In the genomic region with DNA sequence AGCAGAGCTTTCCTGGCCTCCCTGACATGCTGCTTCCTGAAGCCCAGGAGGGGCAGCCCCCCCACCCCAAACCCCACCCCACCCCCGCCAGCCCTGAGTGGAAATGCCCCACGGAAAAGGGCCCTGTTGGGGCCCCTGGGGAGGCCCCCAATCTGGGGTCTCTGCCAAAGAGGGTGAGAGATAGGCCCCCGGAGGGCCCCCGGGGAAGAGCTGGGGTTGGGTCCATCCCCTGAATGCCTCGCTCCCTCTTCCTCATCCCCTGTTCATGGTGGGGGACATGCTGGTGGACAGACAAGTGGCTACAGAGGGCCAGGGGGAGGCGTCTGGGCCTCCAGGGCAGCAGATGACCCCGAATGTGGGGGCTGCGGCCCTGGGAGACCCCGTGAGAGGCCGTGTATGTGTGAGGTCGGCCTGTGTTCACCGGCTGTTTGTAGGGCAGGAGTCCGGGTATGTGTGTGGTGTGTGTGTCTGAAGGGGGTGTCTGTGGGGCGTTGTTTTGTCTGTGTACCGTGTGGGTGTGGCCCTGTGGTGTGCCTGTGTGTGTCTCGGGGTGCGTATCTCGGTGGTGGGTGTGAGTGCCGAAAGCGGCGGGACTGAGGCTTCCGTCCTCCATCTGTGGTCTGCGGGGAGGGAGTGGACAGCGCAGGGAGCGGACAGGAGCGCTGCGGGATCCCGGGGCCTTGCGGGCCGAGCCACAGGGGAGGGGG, we compare ENCODE assay signal across 8 cellular contexts. TPM values are rescaled to one million over a fixed set of nuclear protein-coding genes. Genes with fewer than 3 reads are reported as not detected.
DNase-seq lines count a peak whose midpoint lies in the region; ATAC-seq, FAIRE-seq and TF ChIP-seq lines count a peak whose summit lies in the region.

No MANE protein-coding gene starts in this region.

- H3K36me3 ChIP-seq in breast epithelium (no peaks in the 10 kb centered on the region), HepG2 (replicated peaks in 1 of 2; ENCODE audit: control insufficient read depth in 1 of 2, insufficient read depth in 2 of 2, low read length in 2 of 2) (no peaks in the 10 kb centered on the region; a peak in 1 of 5 replicates), subcutaneous abdominal adipose tissue (ENCODE audit: control insufficient read depth in 5 of 5, insufficient read depth in 5 of 5, low read length in 5 of 5) (no peaks in the 10 kb centered on the region)

- POLR2A ChIA-PET in HepG2 (lab: Yijun Ruan, JAX): interaction anchor here (0.6 to 5.1 kb wide), 12 partner anchors 12 to 435 kb away, joined by 3 to 72 read pairs (median 5); no protein-coding TSS in a partner anchor

- intact Hi-C loops in breast epithelium (cut with DNase I; ENCODE audit: low total_unique reads) (loop anchor here (2.0 kb wide), 1 partner anchor 471 kb away; no protein-coding TSS in a partner anchor), HepG2 (cut with micrococcal nuclease; ENCODE audit: unreplicated experiment) (loop anchor here (5.0 kb wide), 1 partner anchor 122 kb away; no protein-coding TSS in a partner anchor)

- TF ChIP-seq RAD21 in HepG2 (CRISPR knock-in tag; IDR thresholded peaks at IDR 0.05): no peak

- H4K20me1 ChIP-seq in HepG2 (ENCODE audit: insufficient read depth, low read length): no peaks in the 10 kb centered on the region

- no peaks in the 10 kb centered on the region for H3K9me3 ChIP-seq in breast epithelium
- no peaks in the 10 kb centered on the region for H3K9me3 ChIP-seq in HepG2 (ENCODE audit: low read length)
- H3K9me3 ChIP-seq in subcutaneous abdominal adipose tissue (ENCODE audit: control insufficient read depth in 5 of 5, low read length in 5 of 5): no peaks in the 10 kb centered on the region

- H3K27me3 ChIP-seq in breast epithelium (no peaks in the 10 kb centered on the region), HepG2 (ENCODE audit: control insufficient read depth in 1 of 2, insufficient read depth in 2 of 2, low read length in 2 of 2) (no peaks in the 10 kb centered on the region), subcutaneous abdominal adipose tissue (ENCODE audit: control insufficient read depth in 5 of 5, insufficient read depth in 4 of 5, low read length in 5 of 5) (peaks cover 0 to 4% (median 0%) of the 10 kb centered on the region in 5 donors)

- H3K4me3 ChIP-seq in breast epithelium (peak overlapping the region; percentile 58 to 73 (median 71)), HepG2 (replicated peaks in 1 of 3; ENCODE audit: insufficient read depth in 1 of 3, low read depth in 2 of 3, low read length in 3 of 3) (peak overlapping the region; percentile 49 to 78 (median 51); a peak in 5 of 6 replicates), subcutaneous abdominal adipose tissue (ENCODE audit: low read depth in 1 of 5, low read length in 5 of 5) (peak overlapping the region in 2 of 5 donors; percentile 34 to 39)

- TF ChIP-seq POLR2A in GM12892 (IDR thresholded peaks at IDR 0.05; ENCODE audit: low read depth, low read length): no peak
- no peak for TF ChIP-seq POLR2A in breast epithelium (IDR thresholded peaks at IDR 0.05)
- TF ChIP-seq POLR2A in HepG2 (IDR thresholded peaks at IDR 0.05; ENCODE audit: insufficient read depth in 1 of 2, low read depth in 2 of 2, low read length in 2 of 2): no peak

- H3K79me2 ChIP-seq in HepG2 (ENCODE audit: insufficient read depth, low read length): peaks cover 3% of the 10 kb centered on the region

- TF ChIP-seq CTCF in breast epithelium (IDR thresholded peaks at IDR 0.05) (no peak), HepG2 (CRISPR knock-in tag; IDR thresholded peaks at IDR 0.05) (no peak)

- peak; percentile 9 for ATAC-seq in HepG2
- no peak for ATAC-seq in HG02642 (IDR thresholded peaks at IDR 0.05; ENCODE audit: poor library complexity, unreplicated experiment)

- peaks cover 12 to 18% of the 10 kb centered on the region in 2 donors for H3K4me1 ChIP-seq in breast epithelium
- H3K4me1 ChIP-seq in HepG2 (ENCODE audit: insufficient read depth, low read length): peaks cover 72% of the 10 kb centered on the region
- H3K4me1 ChIP-seq in subcutaneous abdominal adipose tissue (ENCODE audit: control insufficient read depth in 5 of 5, insufficient read depth in 5 of 5, low read length in 5 of 5): peaks cover 3 to 44% (median 37%) of the 10 kb centered on the region in 5 donors

- TF ChIP-seq EP300 in HepG2 (IDR thresholded peaks at IDR 0.05; ENCODE audit: low read depth in 2 of 2, low read length in 2 of 2): no peak
- no peak for TF ChIP-seq EP300 in HepG2 (CRISPR knock-in tag; IDR thresholded peaks at IDR 0.05; ENCODE audit: borderline replicate concordance)

- no TSS peak for BruUV-seq in HepG2 (replicated peaks; lab: Mats Ljungman, UMichigan)

- CTCF ChIA-PET in HepG2 (lab: Yijun Ruan, JAX; ENCODE audit: low intra/inter-chr PET ratio, low total read pairs): interaction anchor here (1.3 to 2.9 kb wide), 4 partner anchors 40 to 470 kb away, joined by 3 to 13 read pairs (median 6); no protein-coding TSS in a partner anchor

- 33% methylated on average over 25 of the region's 30 CpGs for WGBS in HepG2 (ENCODE audit: low lambda C conversion rate)

- H3K4me2 ChIP-seq in HepG2 (ENCODE audit: low read depth, low read length): peak overlapping the region; percentile 88

- DNase-seq in GM12892 (ENCODE audit: insufficient read length) (peak; percentile 70), T-helper 22 cell (ENCODE audit: low read depth) (peak; percentile 61), breast epithelium (ENCODE audit: low spot score in 2 of 2) (no peak), HepG2 (ENCODE audit: low spot score) (no peak), UCSD-AML1 (lab: John Stamatoyannopoulos, UW; ENCODE audit: unreplicated experiment) (no peak), COR-L47 (lab: John Stamatoyannopoulos, UW) (no peak)

- in situ Hi-C loops in HepG2 (cut with HindIII; ENCODE audit: extremely low pct_ligation_motif_present, low pct_unique_long_range_greater_than_20kb): loop anchor here (10.0 kb wide), 3 partner anchors 115 to 435 kb away; a partner anchor contains a TSS

- H3K9ac ChIP-seq in HepG2 (ENCODE audit: insufficient read depth, low read depth, low read length) (peak overlapping the region; percentile 69), subcutaneous abdominal adipose tissue (ENCODE audit: low read length in 5 of 5) (peak overlapping the region in 3 of 5 donors; percentile 37 to 66 (median 52))

- H2AFZ ChIP-seq in HepG2 (ENCODE audit: low read length): no peak overlapping the region

- FAIRE-seq in GM12892 (lab: Jason Lieb, UNC) (no peak), HepG2 (lab: Jason Lieb, UNC) (no peak)

- H3K27ac ChIP-seq in breast epithelium (peak overlapping the region; percentile 91 to 94), HepG2 (ENCODE audit: extremely low read length, insufficient read depth, low read length) (peak overlapping the region; percentile 67), subcutaneous abdominal adipose tissue (ENCODE audit: low read depth, low read length) (peak overlapping the region; percentile 30)

RNA-seq across cellular contexts. Expression of a gene that starts 11.3 kb away (rescaled TPM):
- not detected for polyA plus RNA-seq in GM12892 (2012; ENCODE audit: missing spikeins)
- total RNA-seq in breast epithelium: under 1 TPM in 1 of 3 donors, not detected in 2; 0.48 TPM
- not detected in 2 replicates for total RNA-seq in HepG2 (2016; rRNA removed; fragmentation: Illumina TruSeq; extraction: Trizol)
- not detected in 2 replicates for total RNA-seq in HepG2 (2016; cell fraction: cytosol; rRNA removed; fragmentation: Illumina TruSeq; extraction: Trizol; ENCODE audit: low read depth)
- total RNA-seq in HepG2 (2016; cell fraction: insoluble cytoplasmic fraction; rRNA removed; fragmentation: Illumina TruSeq; extraction: Trizol): not detected in 2 replicates
- total RNA-seq in HepG2 (2016; cell fraction: membrane; rRNA removed; fragmentation: Illumina TruSeq; extraction: Trizol): not detected in 2 replicates
- not detected in 2 replicates for total RNA-seq in HepG2 (2016; cell fraction: nucleus; rRNA removed; fragmentation: Illumina TruSeq; extraction: Trizol)
- polyA plus RNA-seq in HepG2 (2011; rRNA removed): not detected in 2 replicates
- not detected in 2 replicates for polyA plus RNA-seq in HepG2 (2011; cell fraction: cytosol; rRNA removed)
- polyA plus RNA-seq in HepG2 (2011; cell fraction: nucleus; rRNA removed): 0.10 TPM in 1 of 2 replicates, not detected in the other
- polyA plus RNA-seq in HepG2 (2012): not detected in 2 replicates
- not detected in 2 replicates for polyA plus RNA-seq in HepG2 (2016; cell fraction: cytosol; fragmentation: Illumina TruSeq; extraction: Trizol; ENCODE audit: low read depth)
- not detected in 2 replicates for polyA plus RNA-seq in HepG2 (2016; cell fraction: insoluble cytoplasmic fraction; fragmentation: Illumina TruSeq; extraction: Trizol; ENCODE audit: low read depth)
- polyA plus RNA-seq in HepG2 (2016; cell fraction: membrane; fragmentation: Illumina TruSeq; extraction: Trizol; ENCODE audit: low read depth): not detected in 2 replicates
- not detected in 2 replicates for polyA plus RNA-seq in HepG2 (2016; cell fraction: nucleus; fragmentation: Illumina TruSeq; extraction: Trizol; ENCODE audit: insufficient read depth, low read depth)
- not detected in 2 replicates for polyA minus RNA-seq in HepG2 (2011; rRNA and poly(A)+ RNA removed; ENCODE audit: low replicate concordance)
- not detected in 2 replicates for polyA minus RNA-seq in HepG2 (2011; cell fraction: cytosol; rRNA and poly(A)+ RNA removed)
- not detected in 2 replicates for polyA minus RNA-seq in HepG2 (2011; cell fraction: nucleus; rRNA and poly(A)+ RNA removed)

RNA-seq across cellular contexts. Expression of a gene that starts 16.3 kb away (rescaled TPM):
- 22.3 TPM for polyA plus RNA-seq in GM12892 (2012; ENCODE audit: missing spikeins)
- total RNA-seq in breast epithelium (10 to 100 TPM; 17.8 to 31.1 (median 27.4) TPM), HepG2 (2016; rRNA removed; fragmentation: Illumina TruSeq; extraction: Trizol) (51.0 and 53.8 TPM in 2 replicates)
- total RNA-seq in HepG2 (2016; cell fraction: cytosol; rRNA removed; fragmentation: Illumina TruSeq; extraction: Trizol; ENCODE audit: low read depth): 18.8 and 21.6 TPM in 2 replicates
- 51.4 and 52.7 TPM in 2 replicates for total RNA-seq in HepG2 (2016; cell fraction: insoluble cytoplasmic fraction; rRNA removed; fragmentation: Illumina TruSeq; extraction: Trizol)
- total RNA-seq in HepG2 (2016; cell fraction: membrane; rRNA removed; fragmentation: Illumina TruSeq; extraction: Trizol): 27.5 and 28.2 TPM in 2 replicates
- 24.5 and 26.0 TPM in 2 replicates for total RNA-seq in HepG2 (2016; cell fraction: nucleus; rRNA removed; fragmentation: Illumina TruSeq; extraction: Trizol)
- polyA plus RNA-seq in HepG2 (2011; rRNA removed): 49.1 and 52.7 TPM in 2 replicates
- polyA plus RNA-seq in HepG2 (2011; cell fraction: cytosol; rRNA removed): 51.6 and 54.5 TPM in 2 replicates
- polyA plus RNA-seq in HepG2 (2011; cell fraction: nucleus; rRNA removed): 33.4 and 35.2 TPM in 2 replicates
- polyA plus RNA-seq in HepG2 (2012): 25.7 and 35.9 TPM in 2 replicates
- 25.5 and 33.2 TPM in 2 replicates for polyA plus RNA-seq in HepG2 (2016; cell fraction: cytosol; fragmentation: Illumina TruSeq; extraction: Trizol; ENCODE audit: low read depth)
- polyA plus RNA-seq in HepG2 (2016; cell fraction: insoluble cytoplasmic fraction; fragmentation: Illumina TruSeq; extraction: Trizol; ENCODE audit: low read depth): 70.9 and 81.2 TPM in 2 replicates
- polyA plus RNA-seq in HepG2 (2016; cell fraction: membrane; fragmentation: Illumina TruSeq; extraction: Trizol; ENCODE audit: low read depth): 24.8 and 34.0 TPM in 2 replicates
- polyA plus RNA-seq in HepG2 (2016; cell fraction: nucleus; fragmentation: Illumina TruSeq; extraction: Trizol; ENCODE audit: insufficient read depth, low read depth): 54.6 and 61.5 TPM in 2 replicates
- 26.8 and 119 TPM in 2 replicates for polyA minus RNA-seq in HepG2 (2011; rRNA and poly(A)+ RNA removed; ENCODE audit: low replicate concordance)
- 14.8 and 17.0 TPM in 2 replicates for polyA minus RNA-seq in HepG2 (2011; cell fraction: cytosol; rRNA and poly(A)+ RNA removed)
- 15.9 and 18.4 TPM in 2 replicates for polyA minus RNA-seq in HepG2 (2011; cell fraction: nucleus; rRNA and poly(A)+ RNA removed)

RNA-seq across cellular contexts. Expression of a gene that starts 32.3 kb away (rescaled TPM):
- polyA plus RNA-seq in GM12892 (2012; ENCODE audit: missing spikeins): 4.2 TPM
- total RNA-seq in breast epithelium: 10 to 100 TPM; 11.2 to 24.4 (median 21.6) TPM
- 8.2 and 8.3 TPM in 2 replicates for total RNA-seq in HepG2 (2016; rRNA removed; fragmentation: Illumina TruSeq; extraction: Trizol)
- 1.6 and 1.8 TPM in 2 replicates for total RNA-seq in HepG2 (2016; cell fraction: cytosol; rRNA removed; fragmentation: Illumina TruSeq; extraction: Trizol; ENCODE audit: low read depth)
- 6.6 and 9.5 TPM in 2 replicates for total RNA-seq in HepG2 (2016; cell fraction: insoluble cytoplasmic fraction; rRNA removed; fragmentation: Illumina TruSeq; extraction: Trizol)
- total RNA-seq in HepG2 (2016; cell fraction: membrane; rRNA removed; fragmentation: Illumina TruSeq; extraction: Trizol): 5.0 and 6.5 TPM in 2 replicates
- 7.3 TPM in 2 replicates for total RNA-seq in HepG2 (2016; cell fraction: nucleus; rRNA removed; fragmentation: Illumina TruSeq; extraction: Trizol)
- polyA plus RNA-seq in HepG2 (2011; rRNA removed): 8.4 and 10.8 TPM in 2 replicates
- 6.1 and 7.8 TPM in 2 replicates for polyA plus RNA-seq in HepG2 (2011; cell fraction: cytosol; rRNA removed)
- 22.8 and 23.1 TPM in 2 replicates for polyA plus RNA-seq in HepG2 (2011; cell fraction: nucleus; rRNA removed)
- polyA plus RNA-seq in HepG2 (2012): 4.2 and 5.8 TPM in 2 replicates
- 1.0 and 1.8 TPM in 2 replicates for polyA plus RNA-seq in HepG2 (2016; cell fraction: cytosol; fragmentation: Illumina TruSeq; extraction: Trizol; ENCODE audit: low read depth)
- 7.0 and 8.8 TPM in 2 replicates for polyA plus RNA-seq in HepG2 (2016; cell fraction: insoluble cytoplasmic fraction; fragmentation: Illumina TruSeq; extraction: Trizol; ENCODE audit: low read depth)
- 3.2 TPM in 2 replicates for polyA plus RNA-seq in HepG2 (2016; cell fraction: membrane; fragmentation: Illumina TruSeq; extraction: Trizol; ENCODE audit: low read depth)
- polyA plus RNA-seq in HepG2 (2016; cell fraction: nucleus; fragmentation: Illumina TruSeq; extraction: Trizol; ENCODE audit: insufficient read depth, low read depth): 17.2 and 17.7 TPM in 2 replicates
- polyA minus RNA-seq in HepG2 (2011; rRNA and poly(A)+ RNA removed; ENCODE audit: low replicate concordance): 10.0 and 29.3 TPM in 2 replicates
- 2.7 and 3.2 TPM in 2 replicates for polyA minus RNA-seq in HepG2 (2011; cell fraction: cytosol; rRNA and poly(A)+ RNA removed)
- polyA minus RNA-seq in HepG2 (2011; cell fraction: nucleus; rRNA and poly(A)+ RNA removed): 5.0 and 5.6 TPM in 2 replicates

RNA-seq across cellular contexts. Expression of a gene that starts 55.8 kb away (rescaled TPM):
- polyA plus RNA-seq in GM12892 (2012; ENCODE audit: missing spikeins): not detected
- total RNA-seq in breast epithelium (10 to 100 TPM in 1 of 3 donors, 1 to 10 TPM in 2; 4.4 to 35.1 (median 9.9) TPM), HepG2 (2016; rRNA removed; fragmentation: Illumina TruSeq; extraction: Trizol) (not detected in 2 replicates)
- not detected in 2 replicates for total RNA-seq in HepG2 (2016; cell fraction: cytosol; rRNA removed; fragmentation: Illumina TruSeq; extraction: Trizol; ENCODE audit: low read depth)
- total RNA-seq in HepG2 (2016; cell fraction: insoluble cytoplasmic fraction; rRNA removed; fragmentation: Illumina TruSeq; extraction: Trizol): not detected in 2 replicates
- total RNA-seq in HepG2 (2016; cell fraction: membrane; rRNA removed; fragmentation: Illumina TruSeq; extraction: Trizol): not detected in 2 replicates
- total RNA-seq in HepG2 (2016; cell fraction: nucleus; rRNA removed; fragmentation: Illumina TruSeq; extraction: Trizol): not detected in 2 replicates
- 0.05 TPM in 1 of 2 replicates, not detected in the other for polyA plus RNA-seq in HepG2 (2011; rRNA removed)
- not detected in 2 replicates for polyA plus RNA-seq in HepG2 (2011; cell fraction: cytosol; rRNA removed)
- not detected in 2 replicates for polyA plus RNA-seq in HepG2 (2011; cell fraction: nucleus; rRNA removed)
- not detected in 2 replicates for polyA plus RNA-seq in HepG2 (2012)
- polyA plus RNA-seq in HepG2 (2016; cell fraction: cytosol; fragmentation: Illumina TruSeq; extraction: Trizol; ENCODE audit: low read depth): not detected in 2 replicates
- polyA plus RNA-seq in HepG2 (2016; cell fraction: insoluble cytoplasmic fraction; fragmentation: Illumina TruSeq; extraction: Trizol; ENCODE audit: low read depth): not detected in 2 replicates
- polyA plus RNA-seq in HepG2 (2016; cell fraction: membrane; fragmentation: Illumina TruSeq; extraction: Trizol; ENCODE audit: low read depth): not detected in 2 replicates
- polyA plus RNA-seq in HepG2 (2016; cell fraction: nucleus; fragmentation: Illumina TruSeq; extraction: Trizol; ENCODE audit: insufficient read depth, low read depth): not detected in 2 replicates
- not detected in 2 replicates for polyA minus RNA-seq in HepG2 (2011; rRNA and poly(A)+ RNA removed; ENCODE audit: low replicate concordance)
- polyA minus RNA-seq in HepG2 (2011; cell fraction: cytosol; rRNA and poly(A)+ RNA removed): not detected in 2 replicates
- not detected in 2 replicates for polyA minus RNA-seq in HepG2 (2011; cell fraction: nucleus; rRNA and poly(A)+ RNA removed)

Comparison
In these comparisons a context has a peak if more than half of its experiments do, and no peak if none do; other contexts are left out.
1. DNase-seq: peak in GM12892 (single experiment) and T-helper 22 cell (single experiment); none in breast epithelium (0 of 2), HepG2 (single experiment), UCSD-AML1 (single experiment) and COR-L47 (single experiment).
2. H3K27ac ChIP-seq: peak in every context shown above with its lines; median percentile 92 in breast epithelium; 67 in HepG2; 30 in subcutaneous abdominal adipose tissue.